9 cellular contexts compared by ENCODE assay signal in the genomic region with DNA sequence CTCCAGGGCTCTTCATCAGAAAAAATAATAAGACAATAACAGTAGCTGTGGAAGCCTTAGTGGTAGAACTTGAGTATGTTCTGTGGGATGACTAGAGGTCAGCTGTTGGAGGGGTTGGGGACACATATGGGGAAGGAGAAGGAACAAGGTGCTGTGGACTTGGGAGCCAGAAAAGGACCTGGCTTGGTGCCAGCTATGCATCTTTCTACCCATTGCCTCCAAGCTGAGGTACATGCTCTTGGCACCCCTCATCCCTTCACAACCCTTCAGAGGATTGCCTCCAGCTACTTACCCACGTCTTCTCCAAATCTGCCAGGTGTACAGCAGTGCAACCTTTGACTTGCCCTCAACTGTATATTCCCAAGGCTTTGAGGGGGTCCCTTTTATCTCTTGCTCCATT. TPM values are rescaled to one million over a fixed set of nuclear protein-coding genes. Genes with fewer than 3 reads are reported as not detected.
"Had no signal": no experiment of that assay in that cellular context is flagged by ENCODE, and none has a peak within 500 bp of the region (broad histone marks: within the 10 kb centered on the region; RNA-seq: fewer than 3 reads in every experiment).

No MANE protein-coding gene starts in this region.

- H3K4me3 Mint-ChIP-seq: HFFc6, IgD-negative memory B cell had no signal

- ATAC-seq: HCT116 had no signal

- H3K4me1 Mint-ChIP-seq: IgD-negative memory B cell had no signal

- H3K36me3 Mint-ChIP-seq: IgD-negative memory B cell had no signal

- H3K27ac Mint-ChIP-seq: HFFc6 had no signal

- DNase-seq: GM23248, GOT3, H7, HFFc6, KG1 had no signal

- H3K9ac ChIP-seq: GM23248 had no signal

- H3K27ac ChIP-seq: GM23248 had no signal

- H3K9me3 Mint-ChIP-seq: HFFc6 had no signal

- H3K36me3 ChIP-seq: HAP-1 had no signal

- H3K9me3 ChIP-seq: HAP-1 had no signal

- FAIRE-seq: HTR-8/SVneo had no signal

- H3K4me1 ChIP-seq: HAP-1 had no signal

- H3K4me3 ChIP-seq: GM23248, HAP-1 had no signal

- H2AFZ ChIP-seq: GM23248 had no signal

RNA-seq across cellular contexts. Expression of a gene that starts 15.3 kb away (rescaled TPM):
- polyA plus RNA-seq: IgD-negative memory B cell had no signal
